ENCODE assay signal across 18 cellular contexts in genomic region chr6:97048771-97049170, GRCh38.
DNase-seq lines count a peak whose midpoint lies in the region; ATAC-seq, FAIRE-seq and TF ChIP-seq lines count a peak whose summit lies in the region.
"Had no signal": no experiment of that assay in that cellular context is flagged by ENCODE, and none has a peak within 500 bp of the region (broad histone marks: within the 10 kb centered on the region; RNA-seq: fewer than 3 reads in every experiment).

No MANE protein-coding gene starts in this region.

- H3K36me3 ChIP-seq in MM.1S (replicated peaks; ENCODE audit: insufficient read depth, low read length) (no peaks in the 10 kb centered on the region), astrocyte (ENCODE audit: insufficient read depth, low read length) (no peaks in the 10 kb centered on the region), heart right ventricle (no peaks in the 10 kb centered on the region)
- H3K36me3 ChIP-seq: MG63, Peyer's patch had no signal

- H3K27ac ChIP-seq in MM.1S (ENCODE audit: low read length) (peak overlapping the region; percentile 76; the same call in 1 of the 2 replicates), astrocyte (ENCODE audit: low read depth, low read length) (no peak overlapping the region), heart right ventricle (no peak overlapping the region)
- H3K27ac ChIP-seq: 22Rv1 had no signal

- CTCF ChIA-PET in activated CD4-positive, alpha-beta T cell treated with anti-CD3 and anti-CD28 coated beads for 36 hours (lab: Charles Lee) = interaction anchor here (0.6 kb wide), 1 partner anchor 77 kb away, joined by 3 read pairs; no protein-coding TSS in a partner anchor

- H3K4me2 ChIP-seq in MM.1S (ENCODE audit: low read depth, low read length) (peak overlapping the region; percentile 62; the same call in 1 of the 2 replicates), astrocyte (ENCODE audit: low read length) (no peak overlapping the region)
- H3K4me2 ChIP-seq: GM23338 had no signal

- 0 out of 2 replicates have a peak overlapping the region, but pooled peaks have one; percentile 30 for H3K9ac ChIP-seq in MM.1S (ENCODE audit: low read length)
- no peak overlapping the region for H3K9ac ChIP-seq in astrocyte (ENCODE audit: low read length)

- H3F3A ChIP-seq in MM.1S (ENCODE audit: insufficient read depth, low read length) = peaks cover 20% of the 10 kb centered on the region

- H3K27ac Mint-ChIP-seq in activated CD4-positive, alpha-beta T cell treated with anti-CD3 and anti-CD28 coated beads for 36 hours = peak overlapping the region; percentile 90
- peak overlapping the region; percentile 87 for H3K27ac Mint-ChIP-seq in astrocyte (ENCODE audit: unreplicated experiment)
- H3K27ac Mint-ChIP-seq in stimulated activated effector memory CD8-positive, alpha-beta T cell treated with anti-CD3 and anti-CD28 coated beads, Interleukin-12 subunit alpha, Interleukin-12 subunit beta, amount 100 ng/mL, for 72 hours = peak overlapping the region; percentile 88

- no peaks in the 10 kb centered on the region for H4K20me1 ChIP-seq in MM.1S (ENCODE audit: insufficient read depth, low read length)
- no peaks in the 10 kb centered on the region for H4K20me1 ChIP-seq in astrocyte (ENCODE audit: insufficient read depth, low read length)

- peaks cover 16% of the 10 kb centered on the region for H3K4me1 ChIP-seq in MM.1S (ENCODE audit: low read length)
- no peaks in the 10 kb centered on the region for H3K4me1 ChIP-seq in astrocyte (ENCODE audit: insufficient read depth, low read length)
- H3K4me1 ChIP-seq in heart right ventricle = peaks cover 0 to 4% (median 0%) of the 10 kb centered on the region in 9 donors
- H3K4me1 ChIP-seq: Peyer's patch had no signal

- POLR2A ChIA-PET in activated CD4-positive, alpha-beta T cell treated with anti-CD3 and anti-CD28 coated beads for 36 hours (lab: Charles Lee) = no interaction called here

- no peaks in the 10 kb centered on the region for H3K9me2 ChIP-seq in MM.1S (replicated peaks; ENCODE audit: insufficient read depth, low read length)

- TF ChIP-seq CTCF in MM.1S (IDR thresholded peaks at IDR 0.05; ENCODE audit: low read length) (no peak), astrocyte (IDR thresholded peaks at IDR 0.05; ENCODE audit: insufficient read depth, low read depth, low read length) (no peak), heart right ventricle (IDR thresholded peaks at IDR 0.05) (no peak)

- no peaks in the 10 kb centered on the region for H3K27me3 ChIP-seq in MM.1S (replicated peaks; ENCODE audit: insufficient read depth, low read length)
- no peaks in the 10 kb centered on the region for H3K27me3 ChIP-seq in astrocyte (ENCODE audit: insufficient read depth, low read length)
- H3K27me3 ChIP-seq in heart right ventricle = no peaks in the 10 kb centered on the region
- H3K27me3 ChIP-seq: Peyer's patch had no signal

- no peak for FAIRE-seq in astrocyte (lab: Jason Lieb, UNC)

- no peaks in the 10 kb centered on the region for H3K9me3 Mint-ChIP-seq in activated CD4-positive, alpha-beta T cell treated with anti-CD3 and anti-CD28 coated beads for 36 hours (ENCODE audit: low read depth)
- H3K9me3 Mint-ChIP-seq in astrocyte (ENCODE audit: unreplicated experiment) = no peaks in the 10 kb centered on the region
- H3K9me3 Mint-ChIP-seq in stimulated activated effector memory CD8-positive, alpha-beta T cell treated with anti-CD3 and anti-CD28 coated beads, Interleukin-12 subunit alpha, Interleukin-12 subunit beta, amount 100 ng/mL, for 72 hours = no peaks in the 10 kb centered on the region
- H3K9me3 Mint-ChIP-seq: GM23338, IgD-negative memory B cell had no signal

- no peak for ATAC-seq in activated CD4-positive, alpha-beta T cell treated with anti-CD3 and anti-CD28 coated beads for 36 hours
- no peak for ATAC-seq in stimulated activated effector memory CD8-positive, alpha-beta T cell treated with anti-CD3 and anti-CD28 coated beads, Interleukin-12 subunit alpha, Interleukin-12 subunit beta, amount 100 ng/mL, for 72 hours
- no peak for ATAC-seq in heart right ventricle
- ATAC-seq: GM23338 had no signal

- H3K4me3 ChIP-seq in MM.1S (ENCODE audit: low read length) (no peak overlapping the region), astrocyte (ENCODE audit: insufficient read depth, low read depth, low read length) (no peak overlapping the region), heart right ventricle (no peak overlapping the region)
- H3K4me3 ChIP-seq: GM23338, MG63, Peyer's patch had no signal

- no peaks in the 10 kb centered on the region for H3K36me3 Mint-ChIP-seq in activated CD4-positive, alpha-beta T cell treated with anti-CD3 and anti-CD28 coated beads for 36 hours (ENCODE audit: low read depth)
- H3K36me3 Mint-ChIP-seq in astrocyte (ENCODE audit: low read depth, unreplicated experiment) = no peaks in the 10 kb centered on the region
- H3K36me3 Mint-ChIP-seq in stimulated activated effector memory CD8-positive, alpha-beta T cell treated with anti-CD3 and anti-CD28 coated beads, Interleukin-12 subunit alpha, Interleukin-12 subunit beta, amount 100 ng/mL, for 72 hours = no peaks in the 10 kb centered on the region
- H3K36me3 Mint-ChIP-seq: IgD-negative memory B cell had no signal

- peaks cover 15% of the 10 kb centered on the region for H3K4me1 Mint-ChIP-seq in activated CD4-positive, alpha-beta T cell treated with anti-CD3 and anti-CD28 coated beads for 36 hours
- H3K4me1 Mint-ChIP-seq in astrocyte (ENCODE audit: low read depth, unreplicated experiment) = peaks cover 4% of the 10 kb centered on the region
- peaks cover 10% of the 10 kb centered on the region for H3K4me1 Mint-ChIP-seq in stimulated activated effector memory CD8-positive, alpha-beta T cell treated with anti-CD3 and anti-CD28 coated beads, Interleukin-12 subunit alpha, Interleukin-12 subunit beta, amount 100 ng/mL, for 72 hours

- WGBS in heart right ventricle, 2 donors = 89 to 94% methylated on average over 1 of the region's 1 CpG

- intact Hi-C loops in activated CD4-positive, alpha-beta T cell treated with anti-CD3 and anti-CD28 coated beads for 36 hours (cut with DNase I, micrococcal nuclease) = loop anchor here (1.0 to 10.0 kb wide), 6 partner anchors 142 to 527 kb away; partner anchors contain the start of genes GPR63 (in 2 of the 2), NDUFAF4 (in 1 of the 2) and UFL1 (in 1 of the 2)
- intact Hi-C loops in heart right ventricle (cut with DNase I) = loop anchor here in 1 of 10 donors (10.0 kb wide), 1 partner anchor 124 kb away; the partner anchor contains the start of gene KLHL32

- no peaks in the 10 kb centered on the region for H3K79me2 ChIP-seq in MM.1S (ENCODE audit: low read length)
- no peaks in the 10 kb centered on the region for H3K79me2 ChIP-seq in astrocyte (ENCODE audit: insufficient read depth, low read length)

- no peak overlapping the region for H3K4me3 Mint-ChIP-seq in activated CD4-positive, alpha-beta T cell treated with anti-CD3 and anti-CD28 coated beads for 36 hours
- no peak overlapping the region for H3K4me3 Mint-ChIP-seq in astrocyte (ENCODE audit: unreplicated experiment)
- H3K4me3 Mint-ChIP-seq in stimulated activated effector memory CD8-positive, alpha-beta T cell treated with anti-CD3 and anti-CD28 coated beads, Interleukin-12 subunit alpha, Interleukin-12 subunit beta, amount 100 ng/mL, for 72 hours = no peak overlapping the region
- H3K4me3 Mint-ChIP-seq: GM23338 had no signal

- H2AFZ ChIP-seq in MM.1S (ENCODE audit: low read length) (no peak overlapping the region), astrocyte (ENCODE audit: low read depth, low read length) (no peak overlapping the region)

- no peak for DNase-seq in activated CD4-positive, alpha-beta T cell treated with anti-CD3 and anti-CD28 coated beads for 36 hours
- no peak for DNase-seq in activated CD4-positive, alpha-beta T cell treated with anti-CD3 and anti-CD28 coated beads, Interleukin-2, amount 50 U/mL, for 1 hour
- DNase-seq in MM.1S (no peak), astrocyte (ENCODE audit: low read depth) (no peak), MV-4-11 (lab: John Stamatoyannopoulos, UW) (no peak), ecto neural progenitor cell (ENCODE audit: low spot score) (no peak), heart right ventricle (no peak)
- no peak for DNase-seq in stimulated activated effector memory CD8-positive, alpha-beta T cell treated with anti-CD3 and anti-CD28 coated beads, Interleukin-12 subunit alpha, Interleukin-12 subunit beta, amount 100 ng/mL, for 72 hours (ENCODE audit: low spot score in 2 of 2)
- DNase-seq: DMS79 treated with DMSO at 0.1 percent for 48 hours, MG63, NCI-H1092 treated with DMSO at 0.1 percent for 48 hours, NCI-H2029 treated with DMSO at 0.1 percent for 48 hours, NCI-H2171, NCI-H526, Peyer's patch had no signal

- H3K27me3 Mint-ChIP-seq in activated CD4-positive, alpha-beta T cell treated with anti-CD3 and anti-CD28 coated beads for 36 hours = no peaks in the 10 kb centered on the region
- H3K27me3 Mint-ChIP-seq in astrocyte (ENCODE audit: low read depth, unreplicated experiment) = no peaks in the 10 kb centered on the region
- H3K27me3 Mint-ChIP-seq: IgD-negative memory B cell had no signal

- H3K9me3 ChIP-seq in MM.1S (replicated peaks; ENCODE audit: insufficient read depth, low read length) = no peaks in the 10 kb centered on the region
- H3K9me3 ChIP-seq in astrocyte (ENCODE audit: insufficient read depth, low read depth, low read length) = no peaks in the 10 kb centered on the region
- H3K9me3 ChIP-seq in heart right ventricle = no peaks in the 10 kb centered on the region
- H3K9me3 ChIP-seq: MG63, Peyer's patch had no signal
